ENCODE assay signal across 26 cellular contexts in genomic region chr12:92192361-92192760, GRCh38.
"Had no signal": no experiment of that assay in that cellular context is flagged by ENCODE, and none has a peak within 500 bp of the region (broad histone marks: within the 10 kb centered on the region; RNA-seq: fewer than 3 reads in every experiment).

No MANE protein-coding gene starts in this region.

- H3K4me3 Mint-ChIP-seq: activated CD4-positive, alpha-beta T cell treated with anti-CD3 and anti-CD28 coated beads, Interleukin-2, amount 10 ng/mL, durations not matched to agents 24 days and 14 days; activated CD8-positive, alpha-beta T cell treated with anti-CD3 and anti-CD28 coated beads for 36 hours; activated naive CD8-positive, alpha-beta T cell treated with anti-CD3 and anti-CD28 coated beads, Interleukin-2, amount 50 U/mL, for 24 hours; activated T-helper 1 cell treated with anti-CD3 and anti-CD28 coated beads, Interleukin-12 subunit alpha, Interleukin-12 subunit beta, Interleukin-2, Interleukin-4 antibody, amounts not matched to agents 30 ng/mL and 10 ng/mL and 1 ng/mL, durations not matched to agents 14 hours and 24 hours and 36 hours; immature natural killer cell; mesothelial cell of epicardium; natural killer cell; stimulated activated naive CD8-positive, alpha-beta T cell treated with anti-CD3 and anti-CD28 coated beads, Interleukin-15, amount 100 ng/mL, for 72 hours; T-helper 17 cell had no signal

- H3K9me3 ChIP-seq: body of pancreas, neutrophil, ovary, psoas muscle, tibial artery had no signal

- H3K4me1 ChIP-seq: body of pancreas, foreskin keratinocyte, psoas muscle, right atrium auricular region, tibial artery had no signal

- H3K4me3 ChIP-seq: body of pancreas, ovary, psoas muscle, right atrium auricular region, spleen, tibial artery had no signal

- H3K27ac Mint-ChIP-seq: activated CD4-positive, alpha-beta T cell treated with anti-CD3 and anti-CD28 coated beads, Interleukin-2, amount 10 ng/mL, durations not matched to agents 24 days and 14 days; activated CD8-positive, alpha-beta T cell treated with anti-CD3 and anti-CD28 coated beads for 36 hours; activated naive CD8-positive, alpha-beta T cell treated with anti-CD3 and anti-CD28 coated beads, Interleukin-2, amount 50 U/mL, for 24 hours; activated T-helper 1 cell treated with anti-CD3 and anti-CD28 coated beads, Interleukin-12 subunit alpha, Interleukin-12 subunit beta, Interleukin-2, Interleukin-4 antibody, amounts not matched to agents 30 ng/mL and 10 ng/mL and 1 ng/mL, durations not matched to agents 14 hours and 24 hours and 36 hours; mesothelial cell of epicardium; natural killer cell; stimulated activated naive CD8-positive, alpha-beta T cell treated with anti-CD3 and anti-CD28 coated beads, Interleukin-15, amount 100 ng/mL, for 72 hours; T-helper 17 cell had no signal

- H3K36me3 Mint-ChIP-seq: immature natural killer cell, natural killer cell had no signal

- H3K27me3 Mint-ChIP-seq: activated CD4-positive, alpha-beta T cell treated with anti-CD3 and anti-CD28 coated beads, Interleukin-2, amount 10 ng/mL, durations not matched to agents 24 days and 14 days; activated CD8-positive, alpha-beta T cell treated with anti-CD3 and anti-CD28 coated beads for 36 hours; activated naive CD8-positive, alpha-beta T cell treated with anti-CD3 and anti-CD28 coated beads, Interleukin-2, amount 50 U/mL, for 24 hours; stimulated activated naive CD8-positive, alpha-beta T cell treated with anti-CD3 and anti-CD28 coated beads, Interleukin-15, amount 100 ng/mL, for 72 hours; T-helper 17 cell had no signal

- DNase-seq: activated CD4-positive, alpha-beta T cell treated with anti-CD3 and anti-CD28 coated beads, Interleukin-2, amount 10 ng/mL, durations not matched to agents 24 days and 14 days; activated CD8-positive, alpha-beta T cell treated with anti-CD3 and anti-CD28 coated beads for 36 hours; activated gamma-delta T cell; activated naive CD4-positive, alpha-beta T cell treated with anti-CD3 and anti-CD28 coated beads, Interleukin-2, amount 50 U/mL, for 16 hours; activated naive CD8-positive, alpha-beta T cell treated with anti-CD3 and anti-CD28 coated beads, Interleukin-2, amount 50 U/mL, for 24 hours; body of pancreas; dermis blood vessel endothelial cell; effector CD8-positive, alpha-beta T cell; erythroblast; foreskin keratinocyte; immature natural killer cell; kidney glomerular epithelial cell; left ventricle myocardium superior; mammary epithelial cell; natural killer cell; ovary; psoas muscle; spleen; stimulated activated CD4-positive, alpha-beta T cell treated with anti-CD3 and anti-CD28 coated beads, Interleukin-4, amount 100 ng/mL, for 4 hours; stimulated activated naive CD8-positive, alpha-beta T cell treated with anti-CD3 and anti-CD28 coated beads, Interleukin-15, amount 100 ng/mL, for 72 hours; T-helper 17 cell; tibial artery had no signal

- H3K27ac ChIP-seq: body of pancreas, foreskin keratinocyte, neutrophil, ovary, psoas muscle, right atrium auricular region, tibial artery had no signal

- H3K36me3 ChIP-seq: neutrophil, ovary, right atrium auricular region, spleen, tibial artery had no signal

- H3K27me3 ChIP-seq: body of pancreas, foreskin keratinocyte, ovary, right atrium auricular region, spleen, tibial artery had no signal
